Comparison of ENCODE assay signal across 31 cellular contexts in the genomic region with DNA sequence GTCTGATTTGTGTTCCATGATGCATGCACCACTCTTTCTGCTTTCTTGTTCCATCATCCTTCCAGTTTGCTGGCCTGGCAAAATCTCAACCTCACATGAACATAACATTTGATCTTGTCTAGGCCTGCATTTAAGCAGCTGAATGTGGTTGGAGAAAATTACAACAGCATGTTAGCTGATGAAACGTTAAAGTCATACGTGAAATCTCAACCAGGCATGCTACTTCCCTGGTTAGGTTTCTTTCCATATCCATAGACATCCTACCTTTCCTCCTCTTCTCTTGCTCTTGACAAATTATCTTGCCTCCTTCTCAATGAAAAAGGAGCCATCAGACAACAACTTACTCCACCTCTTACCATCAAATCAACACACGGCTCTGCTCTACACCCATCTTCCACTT.
"Had no signal": no experiment of that assay in that cellular context is flagged by ENCODE, and none has a peak within 500 bp of the region (broad histone marks: within the 10 kb centered on the region; RNA-seq: fewer than 3 reads in every experiment).

No MANE protein-coding gene starts in this region.

- H3K36me3 ChIP-seq: brain microvascular endothelial cell, colonic mucosa, esophagus squamous epithelium, heart left ventricle had no signal

- H3K9me3 ChIP-seq: colonic mucosa, esophagus squamous epithelium, heart left ventricle had no signal

- H3K4me3 ChIP-seq: colonic mucosa, esophagus squamous epithelium, heart left ventricle had no signal

- H3K4me1 ChIP-seq: colonic mucosa, heart left ventricle had no signal

- H3K27me3 ChIP-seq: brain microvascular endothelial cell, colonic mucosa, esophagus squamous epithelium had no signal

- DNase-seq: activated CD4-positive, alpha-beta memory T cell treated with anti-CD3 and anti-CD28 coated beads, Interleukin-2, amount 10 ng/mL, durations not matched to agents 7 days and 5 days; activated CD4-positive, alpha-beta T cell treated with anti-CD3 and anti-CD28 coated beads for 36 hours; activated CD4-positive, alpha-beta T cell treated with anti-CD3 and anti-CD28 coated beads, Interleukin-2, amount 10 ng/mL, durations not matched to agents 24 days and 14 days; activated CD4-positive, alpha-beta T cell treated with anti-CD3 and anti-CD28 coated beads, Interleukin-2, amount 50 U/mL, for 4 hours; activated CD4-positive, CD25-positive, alpha-beta regulatory T cell; activated CD4-positive, CD25-positive, alpha-beta regulatory T cell treated with anti-CD3 and anti-CD28 coated beads, Interleukin-2, amount 50 U/mL, for 72 hours; activated CD8-positive, alpha-beta memory T cell treated with anti-CD3 and anti-CD28 coated beads, Interleukin-2, amount 50 U/mL, for 48 hours; activated effector memory CD4-positive, alpha-beta T cell treated with Interleukin-2 at 50 U/mL for 16 hours; activated gamma-delta T cell treated with Interleukin-2 at 50 U/mL for 16 hours; activated naive CD4-positive, alpha-beta T cell treated with anti-CD3 and anti-CD28 coated beads, Interleukin-2, amount 50 U/mL, for 16 hours; activated naive CD4-positive, alpha-beta T cell treated with Interleukin-2 at 50 U/mL for 16 hours; activated T-cell treated with anti-CD3 and anti-CD28 coated beads for 4 hours; activated T-cell treated with anti-CD3 and anti-CD28 coated beads, Interleukin-2, amount 50 U/mL, for 24 hours; activated T-cell treated with anti-CD3 and anti-CD28 coated beads, Interleukin-2, amount 50 U/mL, for 72 hours; amniotic stem cell; anterior cingulate cortex; brain microvascular endothelial cell; caudate nucleus; colonic mucosa; effector CD8-positive, alpha-beta T cell; esophagus squamous epithelium; glutamatergic neuron; heart left ventricle; T-helper 1 cell; T-helper 17 cell; T1000 had no signal

- FAIRE-seq: astrocyte, endometrium, endothelial cell of umbilical vein, frontal cortex had no signal

- ATAC-seq: heart left ventricle, T-helper 17 cell had no signal

- H3K27ac ChIP-seq: brain microvascular endothelial cell, colonic mucosa, epithelial cell of prostate, esophagus squamous epithelium, heart left ventricle had no signal
